In the genomic region with DNA sequence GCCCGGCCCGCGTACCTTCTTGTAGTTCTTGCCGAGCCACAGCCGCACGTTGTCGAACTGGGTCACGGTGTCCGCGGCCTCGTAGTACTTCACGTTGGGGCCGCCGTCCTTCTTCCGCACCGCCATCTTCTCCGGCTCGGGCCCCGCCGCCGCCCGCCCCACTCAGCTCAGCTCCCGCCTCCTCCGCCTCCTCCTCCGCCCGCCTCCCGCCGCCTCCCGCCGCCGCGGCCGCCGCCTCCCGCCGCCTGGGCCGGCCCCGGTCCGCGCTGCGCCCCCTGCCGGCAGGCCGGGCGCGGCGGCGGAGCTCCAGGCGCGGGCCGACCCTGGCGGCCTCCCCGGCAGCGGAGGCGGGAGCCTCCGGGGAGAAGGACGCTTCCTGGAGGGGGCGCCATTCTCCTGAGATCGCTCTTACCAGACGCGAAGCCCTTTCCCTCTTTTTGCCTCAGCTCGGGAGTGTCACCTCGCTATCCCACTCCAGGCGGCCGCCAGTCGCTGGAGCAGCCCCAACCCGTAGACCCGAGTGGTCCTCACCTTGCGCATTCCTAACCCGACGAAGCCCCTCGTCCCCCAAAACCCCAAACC, we compare ENCODE assay signal across 1 cellular context.
TF ChIP-seq lines count a peak whose summit lies in the region.

TSS of gene SMARCC2 (minus strand) at position 148 of the 582 bp plus-strand sequence. CDS start at position 126, 22 bp downstream.

TF ChIP-seq in A549, 52 proteins besides CTCF, POLR2A, EP300 and RAD21 (continued from another document):
- TF ChIP-seq TFCP2L1 (CRISPR knock-in tag; IDR thresholded peaks at IDR 0.05) (no peak), SMC3 (IDR thresholded peaks at IDR 0.05) (peak; percentile 73), PBX3 (IDR thresholded peaks at IDR 0.05) (peak; percentile 29; the same call in 1 of the 2 replicates), ZSCAN20 (CRISPR knock-in tag; IDR thresholded peaks at IDR 0.05) (no peak), CHD4 (IDR thresholded peaks at IDR 0.05; ENCODE audit: borderline replicate concordance) (no peak), ZC3H11A (IDR thresholded peaks at IDR 0.05) (no peak)
